Comparison of ENCODE assay signal across 10 cellular contexts in the genomic region with DNA sequence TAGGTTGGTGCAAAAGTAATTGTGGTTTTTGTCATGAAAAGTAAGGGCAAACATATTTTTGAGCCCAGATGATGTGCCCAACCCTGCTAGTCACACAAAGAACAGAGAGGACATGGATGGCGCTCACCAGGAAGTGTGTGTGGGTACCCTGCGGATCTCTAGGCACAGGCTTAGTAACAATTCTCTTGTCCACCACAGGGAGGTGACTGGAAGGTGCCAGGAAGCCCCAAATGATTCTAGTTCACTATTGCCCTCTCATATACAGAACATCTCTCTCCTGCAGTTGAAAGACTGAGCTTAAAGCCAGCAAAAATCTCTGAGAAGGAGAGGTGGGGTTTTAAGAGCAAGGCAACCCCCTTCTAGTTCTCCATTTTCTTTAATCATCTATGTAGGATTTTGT.
A peak's percentile ranks its signal among the peaks of the same experiment; 100 is the strongest.
DNase-seq lines count a peak whose midpoint lies in the region; ATAC-seq and TF ChIP-seq lines count a peak whose summit lies in the region.
"Had no signal": no experiment of that assay in that cellular context is flagged by ENCODE, and none has a peak within 500 bp of the region (broad histone marks: within the 10 kb centered on the region; RNA-seq: fewer than 3 reads in every experiment).

No MANE protein-coding gene starts in this region.

- no peak overlapping the region for H3K27ac ChIP-seq in colonic mucosa

- H3K36me3 Mint-ChIP-seq in IgD-negative memory B cell (peaks cover 5% of the 10 kb centered on the region), mesothelial cell of epicardium (no peaks in the 10 kb centered on the region)

- ATAC-seq in GM19351 (IDR thresholded peaks at IDR 0.05; ENCODE audit: unreplicated experiment) (peak; percentile 55), GM19023 (IDR thresholded peaks at IDR 0.05; ENCODE audit: unreplicated experiment) (no peak)

- H3K4me3 ChIP-seq in colonic mucosa = no peak overlapping the region

- H3K27ac Mint-ChIP-seq in IgD-negative memory B cell (peak overlapping the region in 2 of 3 donors; percentile 63 to 74), mesothelial cell of epicardium (no peak overlapping the region)

- H3K36me3 ChIP-seq in colonic mucosa = no peaks in the 10 kb centered on the region

- no peaks in the 10 kb centered on the region for H3K27me3 ChIP-seq in colonic mucosa

- H3K27me3 Mint-ChIP-seq in IgD-negative memory B cell = no peaks in the 10 kb centered on the region
- H3K27me3 Mint-ChIP-seq in mesothelial cell of epicardium (ENCODE audit: low read depth) = no peaks in the 10 kb centered on the region

- intact Hi-C loops in colonic mucosa (cut with DNase I) = no loop called here

- no peaks in the 10 kb centered on the region for H3K4me1 ChIP-seq in colonic mucosa

- peak; percentile 17 for DNase-seq in Daoy (ENCODE audit: low read depth)
- DNase-seq in central memory CD4-positive, alpha-beta T cell = peak; percentile 30
- no peak for DNase-seq in mesothelial cell of epicardium (ENCODE audit: low spot score in 2 of 2, unreplicated experiment in 2 of 2)
- no peak for DNase-seq in NCI-H1436 (lab: John Stamatoyannopoulos, UW)
- DNase-seq in colonic mucosa = no peak
- DNase-seq: mammary epithelial cell, NCI-H1092 treated with DMSO at 0.1 percent for 48 hours had no signal

- H3K9me3 Mint-ChIP-seq in IgD-negative memory B cell = no peaks in the 10 kb centered on the region
- H3K9me3 Mint-ChIP-seq in mesothelial cell of epicardium = no peaks in the 10 kb centered on the region

- TF ChIP-seq CTCF in mesothelial cell of epicardium (IDR thresholded peaks at IDR 0.05; ENCODE audit: unreplicated experiment) (no peak), colonic mucosa (IDR thresholded peaks at IDR 0.05) (no peak)

- H3K4me3 Mint-ChIP-seq in IgD-negative memory B cell (peak overlapping the region in 2 of 4 donors; percentile 37 to 57), mesothelial cell of epicardium (no peak overlapping the region)

- H3K9ac ChIP-seq in colonic mucosa (ENCODE audit: low read depth in 2 of 2, low read length in 2 of 2) = no peak overlapping the region

- H3K9me3 ChIP-seq in colonic mucosa = no peaks in the 10 kb centered on the region

- H3K4me1 Mint-ChIP-seq in IgD-negative memory B cell (peaks cover 32 to 41% (median 32%) of the 10 kb centered on the region in 3 donors), mesothelial cell of epicardium (peaks cover 19% of the 10 kb centered on the region)

Comparison
In these comparisons a context has a peak if more than half of its experiments do, and no peak if none do; other contexts are left out.
1. DNase-seq: peak in Daoy (single experiment) and central memory CD4-positive, alpha-beta T cell (single experiment); none in mesothelial cell of epicardium (0 of 2), NCI-H1436 (single experiment) and colonic mucosa (single experiment).